Comparison of ENCODE assay signal across 8 cellular contexts in the genomic region with DNA sequence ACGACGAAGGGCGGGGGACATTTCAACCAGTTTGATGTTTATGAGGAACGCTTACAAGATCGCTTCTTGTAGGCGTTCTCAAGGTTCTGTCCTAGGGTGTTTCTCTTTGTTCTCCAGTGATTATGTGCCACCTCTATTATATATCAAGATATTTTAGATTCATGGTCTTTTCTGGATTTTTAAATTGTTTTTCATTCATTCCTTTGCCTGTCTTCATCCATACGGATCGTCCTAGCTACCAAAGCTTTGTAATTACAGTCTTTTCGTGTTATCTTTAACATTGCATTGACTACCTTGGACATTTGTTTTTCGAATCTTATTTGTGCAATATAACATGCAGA. TPM values are rescaled to one million over a fixed set of nuclear protein-coding genes. Genes with fewer than 3 reads are reported as not detected.
A peak's percentile ranks its signal among the peaks of the same experiment; 100 is the strongest.
DNase-seq lines count a peak whose midpoint lies in the region; ATAC-seq and TF ChIP-seq lines count a peak whose summit lies in the region.

No MANE protein-coding gene starts in this region.

- H3K4me1 ChIP-seq in gastroesophageal sphincter: peaks cover 6 to 26% (median 17%) of the 10 kb centered on the region in 3 donors

- H3K27ac Mint-ChIP-seq in nephron: peak overlapping the region; percentile 79 to 98 (median 97)

- peak overlapping the region; percentile 89 for H3K27ac ChIP-seq in KOPT-K1 (ENCODE audit: low read depth, low read length, poor library complexity, severe bottlenecking)
- peak overlapping the region; percentile 19 for H3K27ac ChIP-seq in caudate nucleus (ENCODE audit: low read depth, low read length)
- peak overlapping the region in 2 of 4 donors; percentile 94 to 98 for H3K27ac ChIP-seq in gastroesophageal sphincter

- POLR2A ChIA-PET in BJ (lab: Charles Lee): no interaction called here

- CTCF ChIA-PET in BJ (lab: Yijun Ruan, JAX): interaction anchor here (0.8 to 5.1 kb wide), 5 partner anchors 8 to 294 kb away, joined by 3 to 28 read pairs (median 3); partner anchors contain the start of gene DYRK1B

- no peaks in the 10 kb centered on the region for H3K27me3 ChIP-seq in BJ (ENCODE audit: control insufficient read depth, insufficient read depth, low read length)
- peaks cover 9% of the 10 kb centered on the region for H3K27me3 ChIP-seq in gastroesophageal sphincter

- peaks cover 5% of the 10 kb centered on the region for H3K27me3 Mint-ChIP-seq in nephron (ENCODE audit: low read depth)

- H3K4me3 Mint-ChIP-seq in nephron: peak overlapping the region; percentile 99 to 100 (median 99)

- no peak for DNase-seq in BJ (ENCODE audit: low read depth)
- DNase-seq in caudate nucleus (lab: John Stamatoyannopoulos, UW): no peak

- peaks cover 7% of the 10 kb centered on the region for H3K36me3 Mint-ChIP-seq in nephron (ENCODE audit: low read depth)

- TF ChIP-seq EP300 in gastroesophageal sphincter (IDR thresholded peaks at IDR 0.05): no peak

- H3K9me3 ChIP-seq in KOPT-K1 (ENCODE audit: insufficient read depth, low read length, poor library complexity, severe bottlenecking) (no peaks in the 10 kb centered on the region), gastroesophageal sphincter (no peaks in the 10 kb centered on the region)

- 5 to 10% methylated on average over 6 to 10 of the region's 10 CpGs for whole genome bisulfite sequencing in gastroesophageal sphincter (ENCODE audit: low coverage in 1 of 2), 2 donors

- TF ChIP-seq CTCF in BJ (IDR thresholded peaks at IDR 0.05; ENCODE audit: insufficient read depth, low read depth, low read length) (no peak), nephron (IDR thresholded peaks at IDR 0.05; ENCODE audit: unreplicated experiment in 3 of 3) (peak in 1 of 3 experiments; percentile 4), gastroesophageal sphincter (IDR thresholded peaks at IDR 0.05) (peak in 1 of 4 experiments; percentile 6)

- no peak for ATAC-seq in gastroesophageal sphincter
- ATAC-seq in HG03565 (IDR thresholded peaks at IDR 0.05; ENCODE audit: unreplicated experiment): no peak
- ATAC-seq in GM18870 (IDR thresholded peaks at IDR 0.05; ENCODE audit: unreplicated experiment): no peak
- no peak for ATAC-seq in HG02610 (IDR thresholded peaks at IDR 0.05; ENCODE audit: unreplicated experiment)

- no peaks in the 10 kb centered on the region for H3K9me3 Mint-ChIP-seq in nephron

- peaks cover 22% of the 10 kb centered on the region for H3K4me1 Mint-ChIP-seq in nephron

- peak overlapping the region; percentile 87 for H3K4me3 ChIP-seq in BJ (ENCODE audit: low read depth, low read length)
- peak overlapping the region in 1 of 2 donors; percentile 82 for H3K4me3 ChIP-seq in gastroesophageal sphincter

- TF ChIP-seq POLR2A in gastroesophageal sphincter (IDR thresholded peaks at IDR 0.05): no peak

- H3K36me3 ChIP-seq in BJ (ENCODE audit: control insufficient read depth, insufficient read depth, low read length): no peaks in the 10 kb centered on the region
- no peaks in the 10 kb centered on the region; the same call in 1 of the 2 replicates for H3K36me3 ChIP-seq in KOPT-K1 (ENCODE audit: insufficient read depth, low read length)
- no peaks in the 10 kb centered on the region for H3K36me3 ChIP-seq in gastroesophageal sphincter

RNA-seq across cellular contexts. Expression of gene EID2, which starts 0.3 kb away (rescaled TPM):
- 5.5 and 7.9 TPM in 2 replicates for polyA plus RNA-seq in BJ (2011; rRNA removed)
- polyA minus RNA-seq in BJ (2011; rRNA and poly(A)+ RNA removed): 2.1 and 2.2 TPM in 2 replicates
- 10 to 100 TPM; 11.4 to 17.3 (median 14.7) TPM for total RNA-seq in gastroesophageal sphincter

RNA-seq across cellular contexts. Expression of gene EID2B, which starts 7.7 kb away (rescaled TPM):
- polyA plus RNA-seq in BJ (2011; rRNA removed): 2.2 and 2.3 TPM in 2 replicates
- 1.1 and 1.3 TPM in 2 replicates for polyA minus RNA-seq in BJ (2011; rRNA and poly(A)+ RNA removed)
- total RNA-seq in gastroesophageal sphincter: 1 to 10 TPM; 5.0 to 8.3 (median 6.5) TPM

RNA-seq across cellular contexts. Expression of gene SELENOV, which starts 25.4 kb away (rescaled TPM):
- not detected in 2 replicates for polyA plus RNA-seq in BJ (2011; rRNA removed)
- polyA minus RNA-seq in BJ (2011; rRNA and poly(A)+ RNA removed): not detected in 2 replicates
- not detected for total RNA-seq in gastroesophageal sphincter

RNA-seq across cellular contexts. Expression of gene DLL3, which starts 41.6 kb away (rescaled TPM):
- 0.71 and 1.0 TPM in 2 replicates for polyA plus RNA-seq in BJ (2011; rRNA removed)
- polyA minus RNA-seq in BJ (2011; rRNA and poly(A)+ RNA removed): 0.26 and 0.38 TPM in 2 replicates
- total RNA-seq in gastroesophageal sphincter: not detected

RNA-seq across cellular contexts. Expression of gene TIMM50, which starts 59.7 kb away (rescaled TPM):
- polyA plus RNA-seq in BJ (2011; rRNA removed): 86.1 and 97.8 TPM in 2 replicates
- 55.0 and 78.8 TPM in 2 replicates for polyA minus RNA-seq in BJ (2011; rRNA and poly(A)+ RNA removed)
- total RNA-seq in gastroesophageal sphincter: 10 to 100 TPM; 50.8 to 53.5 (median 52.4) TPM
